In genomic region chr3:119703900-119704531, GRCh38 we compare ENCODE assay signal across 1 cellular context.
TF ChIP-seq lines count a peak whose summit lies in the region.

No MANE protein-coding gene starts in this region.

TF ChIP-seq in GM23338, 12 proteins besides CTCF, POLR2A, EP300 and RAD21 (continued from another document):
- TF ChIP-seq ETS1 (IDR thresholded peaks at IDR 0.05) (no peak), CREB1 (CRISPR knock-in tag; IDR thresholded peaks at IDR 0.05; ENCODE audit: low read depth) (no peak), NANOG (IDR thresholded peaks at IDR 0.05; ENCODE audit: borderline replicate concordance) (no peak), EZH2 (IDR thresholded peaks at IDR 0.05; ENCODE audit: low read depth, unreplicated experiment) (no peak), POLR2AphosphoS5 (IDR thresholded peaks at IDR 0.05; ENCODE audit: low read depth) (no peak), ZNF331 (CRISPR knock-in tag; IDR thresholded peaks at IDR 0.05; ENCODE audit: low read depth) (no peak), JUNB (IDR thresholded peaks at IDR 0.05; ENCODE audit: unreplicated experiment) (no peak), EZH2phosphoT487 (IDR thresholded peaks at IDR 0.05; ENCODE audit: unreplicated experiment) (no peak), ZNF114 (CRISPR knock-in tag; IDR thresholded peaks at IDR 0.05) (no peak)
